Comparison of ENCODE assay signal across 1 cellular context in genomic region chr1:180271640-180272255, GRCh38.
TF ChIP-seq lines count a peak whose summit lies in the region.

No MANE protein-coding gene starts in this region.

TF ChIP-seq in IMR-90, 13 proteins besides CTCF, POLR2A, EP300 and RAD21:
- TF ChIP-seq RCOR1 (IDR thresholded peaks at IDR 0.05; ENCODE audit: insufficient replicate concordance, low read length) (no peak), MAZ (IDR thresholded peaks at IDR 0.05; ENCODE audit: borderline replicate concordance, low read depth, low read length) (no peak), USF2 (IDR thresholded peaks at IDR 0.05; ENCODE audit: low read depth, low read length) (no peak), MAFK (IDR thresholded peaks at IDR 0.05; ENCODE audit: low read depth, low read length) (no peak), FOS (IDR thresholded peaks at IDR 0.05; ENCODE audit: low read depth, low read length) (no peak), CHD1 (IDR thresholded peaks at IDR 0.05; ENCODE audit: low read depth, low read length) (no peak), MXI1 (IDR thresholded peaks at IDR 0.05; ENCODE audit: borderline replicate concordance, low read depth, low read length) (no peak), BHLHE40 (IDR thresholded peaks at IDR 0.05; ENCODE audit: low read depth, low read length) (no peak), ELK1 (IDR thresholded peaks at IDR 0.05; ENCODE audit: borderline replicate concordance, low read depth, low read length) (no peak), NFE2L2 (IDR thresholded peaks at IDR 0.05; ENCODE audit: low read depth, low read length) (no peak), CEBPB (IDR thresholded peaks at IDR 0.05; ENCODE audit: low read depth, low read length) (no peak), RFX5 (IDR thresholded peaks at IDR 0.05; ENCODE audit: low read depth, low read length) (no peak), SMC3 (IDR thresholded peaks at IDR 0.05; ENCODE audit: low read depth, low read length) (no peak)
TF ChIP-seq in IMR-90: peak in this region for 0.
